1 cellular context compared by ENCODE assay signal in the genomic region with DNA sequence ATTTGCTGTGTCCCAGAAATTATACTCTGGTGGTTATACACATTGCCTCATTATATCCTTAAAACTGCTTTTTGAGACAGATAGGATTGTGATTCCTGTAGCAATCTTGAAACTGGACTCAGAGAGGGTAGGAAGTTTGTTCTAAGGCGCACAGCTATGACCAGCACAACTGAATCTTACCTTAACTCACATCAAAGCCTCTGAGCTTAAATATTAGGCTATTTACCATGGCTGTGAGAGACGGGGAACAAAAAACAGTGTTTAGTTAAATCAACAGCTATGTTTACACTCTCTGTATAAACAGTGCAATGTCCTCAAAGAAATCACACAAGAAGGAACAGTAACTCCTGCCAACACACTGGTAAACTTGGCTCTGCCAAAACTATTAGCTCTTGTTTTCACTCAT.
TF ChIP-seq lines count a peak whose summit lies in the region.

No MANE protein-coding gene starts in this region.

TF ChIP-seq in HepG2, 621 proteins besides CTCF, POLR2A, EP300 and RAD21 (continued from another document and continues in another):
- TF ChIP-seq, protein P1, sequence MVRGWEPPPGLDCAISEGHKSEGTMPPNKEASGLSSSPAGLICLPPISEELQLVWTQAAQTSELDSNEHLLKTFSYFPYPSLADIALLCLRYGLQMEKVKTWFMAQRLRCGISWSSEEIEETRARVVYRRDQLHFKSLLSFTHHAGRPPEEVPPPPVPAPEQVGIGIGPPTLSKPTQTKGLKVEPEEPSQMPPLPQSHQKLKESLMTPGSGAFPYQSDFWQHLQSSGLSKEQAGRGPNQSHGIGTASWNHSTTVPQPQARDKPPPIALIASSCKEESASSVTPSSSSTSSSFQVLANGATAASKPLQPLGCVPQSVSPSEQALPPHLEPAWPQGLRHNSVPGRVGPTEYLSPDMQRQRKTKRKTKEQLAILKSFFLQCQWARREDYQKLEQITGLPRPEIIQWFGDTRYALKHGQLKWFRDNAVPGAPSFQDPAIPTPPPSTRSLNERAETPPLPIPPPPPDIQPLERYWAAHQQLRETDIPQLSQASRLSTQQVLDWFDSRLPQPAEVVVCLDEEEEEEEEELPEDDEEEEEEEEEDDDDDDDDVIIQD (CRISPR knock-in tag; IDR thresholded peaks at IDR 0.05; ENCODE audit: low read depth): peak; percentile 58; the same call in 1 of the 2 replicates
- TF ChIP-seq ELF3 (CRISPR knock-in tag; IDR thresholded peaks at IDR 0.05) (peak; percentile 83), PAWR (CRISPR knock-in tag; IDR thresholded peaks at IDR 0.05; ENCODE audit: borderline replicate concordance) (no peak), ZNF331 (CRISPR knock-in tag; IDR thresholded peaks at IDR 0.05) (peak; percentile 88), HNF1B (CRISPR knock-in tag; IDR thresholded peaks at IDR 0.05) (0 out of 2 replicates have a peak, but pooled peaks have one; percentile 21), PTBP1 (IDR thresholded peaks at IDR 0.05; ENCODE audit: low read depth, low read length, poor library complexity, severe bottlenecking) (no peak), ZNF441 (CRISPR knock-in tag; IDR thresholded peaks at IDR 0.05; ENCODE audit: borderline replicate concordance) (no peak), ZMYM3 (CRISPR knock-in tag; IDR thresholded peaks at IDR 0.05) (peak; percentile 96), SYNCRIP (IDR thresholded peaks at IDR 0.05; ENCODE audit: insufficient read depth, low read depth, low read length) (no peak), NR2F2 (IDR thresholded peaks at IDR 0.05; ENCODE audit: borderline replicate concordance, low read depth) (no peak), ZBTB34 (CRISPR knock-in tag; IDR thresholded peaks at IDR 0.05) (peak; percentile 97), SKI (IDR thresholded peaks at IDR 0.05; ENCODE audit: partially characterized antibody) (peak; percentile 82), ZNF563 (CRISPR knock-in tag; IDR thresholded peaks at IDR 0.05) (no peak), SMARCE1 (IDR thresholded peaks at IDR 0.05; ENCODE audit: borderline replicate concordance) (peak; percentile 56; the same call in 1 of the 2 replicates), ZNF747 (CRISPR knock-in tag; IDR thresholded peaks at IDR 0.05; ENCODE audit: borderline replicate concordance) (no peak), NCOA2 (CRISPR knock-in tag; IDR thresholded peaks at IDR 0.05) (peak; percentile 93), ZNF3 (CRISPR knock-in tag; IDR thresholded peaks at IDR 0.05) (peak; percentile 74), KMT2A (CRISPR knock-in tag; IDR thresholded peaks at IDR 0.05) (no peak), CAMTA2 (CRISPR knock-in tag; IDR thresholded peaks at IDR 0.05; ENCODE audit: borderline replicate concordance) (no peak), LBX2 (CRISPR knock-in tag; IDR thresholded peaks at IDR 0.05; ENCODE audit: borderline replicate concordance) (no peak), ZNF468 (CRISPR knock-in tag; IDR thresholded peaks at IDR 0.05) (no peak), RFX5 (IDR thresholded peaks at IDR 0.05; ENCODE audit: low read depth, low read length) (no peak), ASH2L (IDR thresholded peaks at IDR 0.05; ENCODE audit: insufficient read length, low read depth, low read length) (peak; percentile 61), CBFB (CRISPR knock-in tag; IDR thresholded peaks at IDR 0.05) (no peak), SOX6 (IDR thresholded peaks at IDR 0.05) (no peak), SOX6 (CRISPR knock-in tag; IDR thresholded peaks at IDR 0.05) (peak; percentile 94), FOXJ3 (CRISPR knock-in tag; IDR thresholded peaks at IDR 0.05; ENCODE audit: borderline replicate concordance) (peak; percentile 97), NRL (CRISPR knock-in tag; IDR thresholded peaks at IDR 0.05; ENCODE audit: borderline replicate concordance) (no peak)
- TF ChIP-seq, protein P2, sequence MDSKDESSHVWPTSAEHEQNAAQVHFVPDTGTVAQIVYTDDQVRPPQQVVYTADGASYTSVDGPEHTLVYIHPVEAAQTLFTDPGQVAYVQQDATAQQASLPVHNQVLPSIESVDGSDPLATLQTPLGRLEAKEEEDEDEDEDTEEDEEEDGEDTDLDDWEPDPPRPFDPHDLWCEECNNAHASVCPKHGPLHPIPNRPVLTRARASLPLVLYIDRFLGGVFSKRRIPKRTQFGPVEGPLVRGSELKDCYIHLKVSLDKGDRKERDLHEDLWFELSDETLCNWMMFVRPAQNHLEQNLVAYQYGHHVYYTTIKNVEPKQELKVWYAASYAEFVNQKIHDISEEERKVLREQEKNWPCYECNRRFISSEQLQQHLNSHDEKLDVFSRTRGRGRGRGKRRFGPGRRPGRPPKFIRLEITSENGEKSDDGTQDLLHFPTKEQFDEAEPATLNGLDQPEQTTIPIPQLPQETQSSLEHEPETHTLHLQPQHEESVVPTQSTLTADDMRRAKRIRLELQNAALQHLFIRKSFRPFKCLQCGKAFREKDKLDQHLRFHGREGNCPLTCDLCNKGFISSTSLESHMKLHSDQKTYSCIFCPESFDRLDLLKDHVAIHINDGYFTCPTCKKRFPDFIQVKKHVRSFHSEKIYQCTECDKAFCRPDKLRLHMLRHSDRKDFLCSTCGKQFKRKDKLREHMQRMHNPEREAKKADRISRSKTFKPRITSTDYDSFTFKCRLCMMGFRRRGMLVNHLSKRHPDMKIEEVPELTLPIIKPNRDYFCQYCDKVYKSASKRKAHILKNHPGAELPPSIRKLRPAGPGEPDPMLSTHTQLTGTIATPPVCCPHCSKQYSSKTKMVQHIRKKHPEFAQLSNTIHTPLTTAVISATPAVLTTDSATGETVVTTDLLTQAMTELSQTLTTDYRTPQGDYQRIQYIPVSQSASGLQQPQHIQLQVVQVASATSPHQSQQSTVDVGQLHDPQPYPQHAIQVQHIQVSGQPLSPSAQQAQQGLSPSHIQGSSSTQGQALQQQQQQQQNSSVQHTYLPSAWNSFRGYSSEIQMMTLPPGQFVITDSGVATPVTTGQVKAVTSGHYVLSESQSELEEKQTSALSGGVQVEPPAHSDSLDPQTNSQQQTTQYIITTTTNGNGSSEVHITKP (CRISPR knock-in tag; IDR thresholded peaks at IDR 0.05; ENCODE audit: low read depth): peak; percentile 69; the same call in 1 of the 2 replicates
- TF ChIP-seq, protein P3, sequence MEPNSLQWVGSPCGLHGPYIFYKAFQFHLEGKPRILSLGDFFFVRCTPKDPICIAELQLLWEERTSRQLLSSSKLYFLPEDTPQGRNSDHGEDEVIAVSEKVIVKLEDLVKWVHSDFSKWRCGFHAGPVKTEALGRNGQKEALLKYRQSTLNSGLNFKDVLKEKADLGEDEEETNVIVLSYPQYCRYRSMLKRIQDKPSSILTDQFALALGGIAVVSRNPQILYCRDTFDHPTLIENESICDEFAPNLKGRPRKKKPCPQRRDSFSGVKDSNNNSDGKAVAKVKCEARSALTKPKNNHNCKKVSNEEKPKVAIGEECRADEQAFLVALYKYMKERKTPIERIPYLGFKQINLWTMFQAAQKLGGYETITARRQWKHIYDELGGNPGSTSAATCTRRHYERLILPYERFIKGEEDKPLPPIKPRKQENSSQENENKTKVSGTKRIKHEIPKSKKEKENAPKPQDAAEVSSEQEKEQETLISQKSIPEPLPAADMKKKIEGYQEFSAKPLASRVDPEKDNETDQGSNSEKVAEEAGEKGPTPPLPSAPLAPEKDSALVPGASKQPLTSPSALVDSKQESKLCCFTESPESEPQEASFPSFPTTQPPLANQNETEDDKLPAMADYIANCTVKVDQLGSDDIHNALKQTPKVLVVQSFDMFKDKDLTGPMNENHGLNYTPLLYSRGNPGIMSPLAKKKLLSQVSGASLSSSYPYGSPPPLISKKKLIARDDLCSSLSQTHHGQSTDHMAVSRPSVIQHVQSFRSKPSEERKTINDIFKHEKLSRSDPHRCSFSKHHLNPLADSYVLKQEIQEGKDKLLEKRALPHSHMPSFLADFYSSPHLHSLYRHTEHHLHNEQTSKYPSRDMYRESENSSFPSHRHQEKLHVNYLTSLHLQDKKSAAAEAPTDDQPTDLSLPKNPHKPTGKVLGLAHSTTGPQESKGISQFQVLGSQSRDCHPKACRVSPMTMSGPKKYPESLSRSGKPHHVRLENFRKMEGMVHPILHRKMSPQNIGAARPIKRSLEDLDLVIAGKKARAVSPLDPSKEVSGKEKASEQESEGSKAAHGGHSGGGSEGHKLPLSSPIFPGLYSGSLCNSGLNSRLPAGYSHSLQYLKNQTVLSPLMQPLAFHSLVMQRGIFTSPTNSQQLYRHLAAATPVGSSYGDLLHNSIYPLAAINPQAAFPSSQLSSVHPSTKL (CRISPR knock-in tag; IDR thresholded peaks at IDR 0.05): peak; percentile 97
- TF ChIP-seq, protein P4, sequence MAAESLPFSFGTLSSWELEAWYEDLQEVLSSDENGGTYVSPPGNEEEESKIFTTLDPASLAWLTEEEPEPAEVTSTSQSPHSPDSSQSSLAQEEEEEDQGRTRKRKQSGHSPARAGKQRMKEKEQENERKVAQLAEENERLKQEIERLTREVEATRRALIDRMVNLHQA (CRISPR knock-in tag; IDR thresholded peaks at IDR 0.05): no peak
- TF ChIP-seq, protein P5, sequence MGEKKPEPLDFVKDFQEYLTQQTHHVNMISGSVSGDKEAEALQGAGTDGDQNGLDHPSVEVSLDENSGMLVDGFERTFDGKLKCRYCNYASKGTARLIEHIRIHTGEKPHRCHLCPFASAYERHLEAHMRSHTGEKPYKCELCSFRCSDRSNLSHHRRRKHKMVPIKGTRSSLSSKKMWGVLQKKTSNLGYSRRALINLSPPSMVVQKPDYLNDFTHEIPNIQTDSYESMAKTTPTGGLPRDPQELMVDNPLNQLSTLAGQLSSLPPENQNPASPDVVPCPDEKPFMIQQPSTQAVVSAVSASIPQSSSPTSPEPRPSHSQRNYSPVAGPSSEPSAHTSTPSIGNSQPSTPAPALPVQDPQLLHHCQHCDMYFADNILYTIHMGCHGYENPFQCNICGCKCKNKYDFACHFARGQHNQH (CRISPR knock-in tag; IDR thresholded peaks at IDR 0.05): peak; percentile 47; the same call in 1 of the 2 replicates
- TF ChIP-seq, protein P6, sequence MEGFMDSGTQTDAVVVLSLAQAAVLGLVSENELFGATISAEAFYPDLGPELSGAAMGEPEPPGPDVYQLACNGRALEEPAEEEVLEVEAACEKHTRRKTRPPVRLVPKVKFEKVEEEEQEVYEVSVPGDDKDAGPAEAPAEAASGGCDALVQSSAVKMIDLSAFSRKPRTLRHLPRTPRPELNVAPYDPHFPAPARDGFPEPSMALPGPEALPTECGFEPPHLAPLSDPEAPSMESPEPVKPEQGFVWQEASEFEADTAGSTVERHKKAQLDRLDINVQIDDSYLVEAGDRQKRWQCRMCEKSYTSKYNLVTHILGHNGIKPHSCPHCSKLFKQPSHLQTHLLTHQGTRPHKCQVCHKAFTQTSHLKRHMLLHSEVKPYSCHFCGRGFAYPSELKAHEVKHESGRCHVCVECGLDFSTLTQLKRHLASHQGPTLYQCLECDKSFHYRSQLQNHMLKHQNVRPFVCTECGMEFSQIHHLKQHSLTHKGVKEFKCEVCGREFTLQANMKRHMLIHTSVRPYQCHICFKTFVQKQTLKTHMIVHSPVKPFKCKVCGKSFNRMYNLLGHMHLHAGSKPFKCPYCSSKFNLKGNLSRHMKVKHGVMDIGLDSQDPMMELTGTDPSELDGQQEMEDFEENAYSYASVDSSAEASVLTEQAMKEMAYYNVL (CRISPR knock-in tag; IDR thresholded peaks at IDR 0.05; ENCODE audit: borderline replicate concordance): no peak
- TF ChIP-seq, protein P7, sequence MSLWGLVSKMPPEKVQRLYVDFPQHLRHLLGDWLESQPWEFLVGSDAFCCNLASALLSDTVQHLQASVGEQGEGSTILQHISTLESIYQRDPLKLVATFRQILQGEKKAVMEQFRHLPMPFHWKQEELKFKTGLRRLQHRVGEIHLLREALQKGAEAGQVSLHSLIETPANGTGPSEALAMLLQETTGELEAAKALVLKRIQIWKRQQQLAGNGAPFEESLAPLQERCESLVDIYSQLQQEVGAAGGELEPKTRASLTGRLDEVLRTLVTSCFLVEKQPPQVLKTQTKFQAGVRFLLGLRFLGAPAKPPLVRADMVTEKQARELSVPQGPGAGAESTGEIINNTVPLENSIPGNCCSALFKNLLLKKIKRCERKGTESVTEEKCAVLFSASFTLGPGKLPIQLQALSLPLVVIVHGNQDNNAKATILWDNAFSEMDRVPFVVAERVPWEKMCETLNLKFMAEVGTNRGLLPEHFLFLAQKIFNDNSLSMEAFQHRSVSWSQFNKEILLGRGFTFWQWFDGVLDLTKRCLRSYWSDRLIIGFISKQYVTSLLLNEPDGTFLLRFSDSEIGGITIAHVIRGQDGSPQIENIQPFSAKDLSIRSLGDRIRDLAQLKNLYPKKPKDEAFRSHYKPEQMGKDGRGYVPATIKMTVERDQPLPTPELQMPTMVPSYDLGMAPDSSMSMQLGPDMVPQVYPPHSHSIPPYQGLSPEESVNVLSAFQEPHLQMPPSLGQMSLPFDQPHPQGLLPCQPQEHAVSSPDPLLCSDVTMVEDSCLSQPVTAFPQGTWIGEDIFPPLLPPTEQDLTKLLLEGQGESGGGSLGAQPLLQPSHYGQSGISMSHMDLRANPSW (CRISPR knock-in tag; IDR thresholded peaks at IDR 0.05; ENCODE audit: borderline replicate concordance): no peak
